Comparison of ENCODE assay signal across 30 cellular contexts in genomic region chr2:35606394-35606793, GRCh38.
"Had no signal": no experiment of that assay in that cellular context is flagged by ENCODE, and none has a peak within 500 bp of the region (broad histone marks: within the 10 kb centered on the region; RNA-seq: fewer than 3 reads in every experiment).

No MANE protein-coding gene starts in this region.

- DNase-seq: activated CD4-positive, alpha-beta memory T cell treated with anti-CD3 and anti-CD28 coated beads for 36 hours; activated CD4-positive, alpha-beta T cell treated with anti-CD3 and anti-CD28 coated beads for 36 hours; activated CD4-positive, alpha-beta T cell treated with anti-CD3 and anti-CD28 coated beads, Interleukin-2, amount 10 ng/mL, durations not matched to agents 24 days and 14 days; activated CD4-positive, CD25-positive, alpha-beta regulatory T cell; activated CD4-positive, CD25-positive, alpha-beta regulatory T cell treated with anti-CD3 and anti-CD28 coated beads, Interleukin-2, amount 50 U/mL, for 72 hours; activated CD8-positive, alpha-beta memory T cell treated with anti-CD3 and anti-CD28 coated beads, Interleukin-2, amount 10 ng/mL, durations not matched to agents 7 days and 5 days; activated CD8-positive, alpha-beta memory T cell treated with anti-CD3 and anti-CD28 coated beads, Interleukin-2, amount 50 U/mL, for 4 hours; activated CD8-positive, alpha-beta T cell treated with anti-CD3 and anti-CD28 coated beads, Interleukin-2, amount 10 ng/mL, durations not matched to agents 7 days and 5 days; activated effector memory CD4-positive, alpha-beta T cell treated with anti-CD3 and anti-CD28 coated beads, Interleukin-2, amount 50 U/mL, for 16 hours; activated naive CD4-positive, alpha-beta T cell treated with anti-CD3 and anti-CD28 coated beads for 36 hours; activated naive CD8-positive, alpha-beta T cell treated with anti-CD3 and anti-CD28 coated beads, Interleukin-2, amount 10 ng/mL, durations not matched to agents 7 days and 5 days; activated T-cell treated with anti-CD3 and anti-CD28 coated beads, Interleukin-2, amount 50 U/mL, for 1 hour; activated T-cell treated with anti-CD3 and anti-CD28 coated beads, Interleukin-2, amount 50 U/mL, for 48 hours; central memory CD4-positive, alpha-beta T cell; cerebellar nuclear complex; colonic mucosa; dorsolateral prefrontal cortex; effector memory CD4-positive, alpha-beta T cell; endodermal cell; erythroblast; foreskin keratinocyte; gastrocnemius medialis; glutamatergic neuron; heart left ventricle; T-helper 17 cell; T1000 had no signal

- H3K36me3 ChIP-seq: ascending aorta, breast epithelium, cardiac muscle cell, colonic mucosa, esophagus muscularis mucosa, gastrocnemius medialis, heart left ventricle had no signal

- H3K4me1 ChIP-seq: ascending aorta, breast epithelium, colonic mucosa, esophagus muscularis mucosa, foreskin keratinocyte, gastrocnemius medialis, heart left ventricle had no signal

- H3K4me3 ChIP-seq: ascending aorta, breast epithelium, cardiac muscle cell, colonic mucosa, dorsolateral prefrontal cortex, esophagus muscularis mucosa, gastrocnemius medialis, heart left ventricle had no signal

- H3K27ac ChIP-seq: ascending aorta, breast epithelium, cardiac muscle cell, colonic mucosa, dorsolateral prefrontal cortex, esophagus muscularis mucosa, foreskin keratinocyte, gastrocnemius medialis, heart left ventricle had no signal

- H3K9me3 ChIP-seq: ascending aorta, breast epithelium, colonic mucosa, esophagus muscularis mucosa, gastrocnemius medialis, heart left ventricle had no signal

- ATAC-seq: activated CD4-positive, alpha-beta T cell treated with anti-CD3 and anti-CD28 coated beads for 36 hours; activated CD8-positive, alpha-beta memory T cell treated with anti-CD3 and anti-CD28 coated beads, Interleukin-2, amount 10 ng/mL, durations not matched to agents 7 days and 5 days; activated CD8-positive, alpha-beta T cell treated with anti-CD3 and anti-CD28 coated beads, Interleukin-2, amount 10 ng/mL, durations not matched to agents 7 days and 5 days; foreskin keratinocyte; gastrocnemius medialis; heart left ventricle; T-helper 17 cell had no signal

- H3K27me3 ChIP-seq: ascending aorta, breast epithelium, cardiac muscle cell, colonic mucosa, dorsolateral prefrontal cortex, esophagus muscularis mucosa, foreskin keratinocyte, gastrocnemius medialis, heart left ventricle had no signal
